In the genomic region with DNA sequence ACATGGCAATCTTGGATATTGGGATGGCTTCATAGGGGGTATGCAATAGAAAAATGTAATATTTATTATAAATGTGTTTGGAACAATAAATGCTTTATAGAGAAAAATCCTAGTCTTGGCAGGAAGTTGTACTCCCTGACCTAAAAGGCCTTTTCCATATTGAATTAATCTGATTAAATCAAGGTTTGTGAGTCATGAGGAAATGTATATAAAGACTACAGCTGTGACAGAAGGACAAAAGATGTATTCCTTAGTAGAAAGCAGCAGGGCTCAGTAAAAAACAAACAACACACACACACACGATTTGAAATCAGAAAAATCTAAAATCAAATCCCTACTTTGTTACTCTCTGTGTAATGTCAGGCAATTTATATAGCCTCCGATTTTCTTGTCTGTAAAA, we compare ENCODE assay signal across 21 cellular contexts.
"Had no signal": no experiment of that assay in that cellular context is flagged by ENCODE, and none has a peak within 500 bp of the region (broad histone marks: within the 10 kb centered on the region; RNA-seq: fewer than 3 reads in every experiment).

No MANE protein-coding gene starts in this region.

- H2AFZ ChIP-seq: neural progenitor cell had no signal

- H3K4me1 Mint-ChIP-seq: natural killer cell had no signal

- H3K4me2 ChIP-seq: neural progenitor cell had no signal

- H3K27me3 ChIP-seq: esophagus squamous epithelium, gastroesophageal sphincter, neural progenitor cell, stomach had no signal

- H3K36me3 ChIP-seq: esophagus squamous epithelium, gastroesophageal sphincter, neural progenitor cell, pancreas, stomach, thoracic aorta had no signal

- H3K36me3 Mint-ChIP-seq: mesothelial cell of epicardium, natural killer cell, neural progenitor cell, type B pancreatic cell had no signal

- FAIRE-seq: pancreas, small intestine, urothelium cell line had no signal

- H3K4me1 ChIP-seq: esophagus squamous epithelium, pancreas had no signal

- H3K4me3 ChIP-seq: esophagus squamous epithelium, gastroesophageal sphincter, neural progenitor cell, pancreas, stomach, thoracic aorta had no signal

- DNase-seq: effector memory CD8-positive, alpha-beta T cell; esophagus squamous epithelium; glutamatergic neuron; islet precursor cell; natural killer cell; nucleus accumbens; pancreas; right cardiac atrium; small intestine; stimulated activated CD4-positive, alpha-beta T cell treated with anti-CD3 and anti-CD28 coated beads, Interleukin-12 subunit alpha, Interleukin-12 subunit beta, amount 100 ng/mL, for 4 hours; stimulated activated naive CD4-positive, alpha-beta T cell; stomach; substantia nigra had no signal

- H3K9me3 Mint-ChIP-seq: effector memory CD8-positive, alpha-beta T cell; mesothelial cell of epicardium; neural progenitor cell; type B pancreatic cell had no signal

- ATAC-seq: effector memory CD8-positive, alpha-beta T cell; gastroesophageal sphincter; left lobe of liver; natural killer cell; pancreas; right cardiac atrium had no signal

- H3K27ac Mint-ChIP-seq: effector memory CD8-positive, alpha-beta T cell; mesothelial cell of epicardium; natural killer cell; neural progenitor cell; type B pancreatic cell had no signal

- H3K27ac ChIP-seq: esophagus squamous epithelium, gastroesophageal sphincter, neural progenitor cell, pancreas, stomach, thoracic aorta had no signal

- H3K27me3 Mint-ChIP-seq: progenitor cell of endocrine pancreas had no signal

- H3K4me3 Mint-ChIP-seq: effector memory CD8-positive, alpha-beta T cell; mesothelial cell of epicardium; natural killer cell; neural progenitor cell; type B pancreatic cell had no signal

- H3K9me3 ChIP-seq: esophagus squamous epithelium, gastroesophageal sphincter, pancreas, stomach, thoracic aorta had no signal

- H3K9ac ChIP-seq: neural progenitor cell had no signal
